Comparison of ENCODE assay signal across 23 cellular contexts in genomic region chr10:110730345-110731055, GRCh38.
"Had no signal": no experiment of that assay in that cellular context is flagged by ENCODE, and none has a peak within 500 bp of the region (broad histone marks: within the 10 kb centered on the region; RNA-seq: fewer than 3 reads in every experiment).

No MANE protein-coding gene starts in this region.

- DNase-seq: effector memory CD4-positive, alpha-beta T cell; glutamatergic neuron; lower lobe of right lung; nucleus accumbens; ovary; stimulated activated CD4-positive, alpha-beta T cell treated with anti-CD3 and anti-CD28 coated beads, Interleukin-2, amount 100 ng/mL, for 24 hours; stimulated activated CD4-positive, alpha-beta T cell treated with anti-CD3 and anti-CD28 coated beads, Interleukin-4, amount 100 ng/mL, for 4 hours; stimulated activated naive B cell treated with anti-CD40 and anti-IgM and Interleukin-4, amounts not matched to agents 10 μg/mL and 1 μg/mL and 100 μg/mL, for 72 hours; stimulated activated naive CD8-positive, alpha-beta T cell treated with anti-CD3 and anti-CD28 coated beads, Interleukin-15, amount 100 ng/mL, for 72 hours; testis had no signal

- H3K4me1 ChIP-seq: gastroesophageal sphincter, lower lobe of right lung, neural progenitor cell, testis had no signal

- H3K27ac ChIP-seq: cardiac muscle cell, epithelial cell of prostate, esophagus muscularis mucosa, gastroesophageal sphincter, hepatocyte, lower lobe of right lung, neural progenitor cell, ovary, skin epidermis, testis, tibial nerve had no signal

- H3K9ac ChIP-seq: neural progenitor cell had no signal

- ATAC-seq: gastroesophageal sphincter; left lobe of liver; lower lobe of right lung; natural killer cell treated with Interleukin-12 subunit alpha and Interleukin-12 subunit beta and Interleukin-15 and Interleukin-18, amount 100 ng/mL, for 72 hours; sciatic nerve; stimulated activated naive B cell treated with anti-CD40 and anti-IgM and Interleukin-4, amounts not matched to agents 10 μg/mL and 1 μg/mL and 100 μg/mL, for 72 hours; stimulated activated naive CD8-positive, alpha-beta T cell treated with anti-CD3 and anti-CD28 coated beads, Interleukin-15, amount 100 ng/mL, for 72 hours had no signal

- H3K9me3 Mint-ChIP-seq: memory B cell; mesothelial cell of epicardium; natural killer cell treated with Interleukin-12 subunit alpha and Interleukin-12 subunit beta and Interleukin-15 and Interleukin-18, amount 100 ng/mL, for 72 hours; neural progenitor cell; stimulated activated naive B cell treated with anti-CD40 and anti-IgM and Interleukin-4, amounts not matched to agents 10 μg/mL and 1 μg/mL and 100 μg/mL, for 72 hours; stimulated activated naive CD8-positive, alpha-beta T cell treated with anti-CD3 and anti-CD28 coated beads, Interleukin-15, amount 100 ng/mL, for 72 hours had no signal

- H3K27me3 ChIP-seq: cardiac muscle cell, esophagus muscularis mucosa, hepatocyte, neural progenitor cell, ovary, testis had no signal

- H3K27ac Mint-ChIP-seq: memory B cell; mesothelial cell of epicardium; natural killer cell treated with Interleukin-12 subunit alpha and Interleukin-12 subunit beta and Interleukin-15 and Interleukin-18, amount 100 ng/mL, for 72 hours; neural progenitor cell; stimulated activated naive B cell treated with anti-CD40 and anti-IgM and Interleukin-4, amounts not matched to agents 10 μg/mL and 1 μg/mL and 100 μg/mL, for 72 hours; stimulated activated naive CD8-positive, alpha-beta T cell treated with anti-CD3 and anti-CD28 coated beads, Interleukin-15, amount 100 ng/mL, for 72 hours had no signal

- H3K9me3 ChIP-seq: esophagus muscularis mucosa, gastroesophageal sphincter, lower lobe of right lung, ovary, testis, tibial nerve had no signal

- H3K4me3 Mint-ChIP-seq: memory B cell; mesothelial cell of epicardium; natural killer cell treated with Interleukin-12 subunit alpha and Interleukin-12 subunit beta and Interleukin-15 and Interleukin-18, amount 100 ng/mL, for 72 hours; neural progenitor cell; stimulated activated naive B cell treated with anti-CD40 and anti-IgM and Interleukin-4, amounts not matched to agents 10 μg/mL and 1 μg/mL and 100 μg/mL, for 72 hours; stimulated activated naive CD8-positive, alpha-beta T cell treated with anti-CD3 and anti-CD28 coated beads, Interleukin-15, amount 100 ng/mL, for 72 hours had no signal

- H3K36me3 Mint-ChIP-seq: mesothelial cell of epicardium; natural killer cell treated with Interleukin-12 subunit alpha and Interleukin-12 subunit beta and Interleukin-15 and Interleukin-18, amount 100 ng/mL, for 72 hours; neural progenitor cell; stimulated activated naive B cell treated with anti-CD40 and anti-IgM and Interleukin-4, amounts not matched to agents 10 μg/mL and 1 μg/mL and 100 μg/mL, for 72 hours had no signal

- H3K36me3 ChIP-seq: cardiac muscle cell, esophagus muscularis mucosa, gastroesophageal sphincter, lower lobe of right lung, neural progenitor cell, ovary, tibial nerve had no signal

- H3K4me3 ChIP-seq: cardiac muscle cell, esophagus muscularis mucosa, gastroesophageal sphincter, hepatocyte, lower lobe of right lung, neural progenitor cell, ovary, skin epidermis, testis, tibial nerve had no signal
